ENCODE assay signal across 19 cellular contexts in the genomic region with DNA sequence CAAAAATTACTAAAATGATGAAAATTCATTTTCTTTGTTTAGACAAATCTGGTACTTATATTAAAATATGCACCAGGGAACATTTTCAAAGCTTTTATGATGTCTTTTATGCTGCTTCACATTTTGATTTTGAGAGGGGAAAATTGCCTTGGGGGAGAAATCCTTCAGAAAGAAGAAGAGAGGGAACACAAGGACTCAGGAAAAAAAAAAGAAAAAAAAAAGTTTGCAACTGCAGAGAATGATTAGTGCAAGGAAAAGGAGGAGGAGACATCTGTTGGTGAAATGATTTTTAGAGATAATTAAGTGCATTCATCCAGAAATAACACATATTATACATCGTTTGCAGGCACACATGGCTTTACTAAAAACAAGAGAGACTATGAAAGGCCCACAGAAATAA.
"Had no signal": no experiment of that assay in that cellular context is flagged by ENCODE, and none has a peak within 500 bp of the region (broad histone marks: within the 10 kb centered on the region; RNA-seq: fewer than 3 reads in every experiment).

No MANE protein-coding gene starts in this region.

- H3K4me3 ChIP-seq: body of pancreas, heart left ventricle, ovary, prostate gland, right atrium auricular region, spleen, thoracic aorta, vagina had no signal

- DNase-seq: activated CD4-positive, alpha-beta memory T cell treated with anti-CD3 and anti-CD28 coated beads for 36 hours; activated CD4-positive, alpha-beta T cell treated with anti-CD3 and anti-CD28 coated beads for 48 hours; activated naive CD4-positive, alpha-beta T cell treated with anti-CD3 and anti-CD28 coated beads for 36 hours; activated naive CD8-positive, alpha-beta T cell treated with anti-CD3 and anti-CD28 coated beads, Interleukin-2, amount 10 ng/mL, durations not matched to agents 7 days and 5 days; activated T-cell treated with anti-CD3 and anti-CD28 coated beads, Interleukin-2, amount 50 U/mL, for 48 hours; body of pancreas; heart left ventricle; left ventricle myocardium superior; midbrain; natural killer cell; ovary; spleen; stimulated activated CD4-positive, alpha-beta T cell treated with anti-CD3 and anti-CD28 coated beads, Interleukin-4, amount 100 ng/mL, for 24 hours; stimulated activated naive CD4-positive, alpha-beta T cell treated with Interleukin-2 at 50 U/mL for 16 hours had no signal

- H3K27ac ChIP-seq: body of pancreas, epithelial cell of prostate, heart left ventricle, ovary, prostate gland, right atrium auricular region, spleen, thoracic aorta, vagina had no signal

- H3K27me3 ChIP-seq: body of pancreas, heart left ventricle, ovary, right atrium auricular region, spleen, vagina had no signal

- H3K4me1 ChIP-seq: body of pancreas, heart left ventricle, prostate gland, right atrium auricular region, spleen, vagina had no signal

- ATAC-seq: body of pancreas, heart left ventricle, left ventricle myocardium superior, natural killer cell had no signal

- H3K36me3 ChIP-seq: heart left ventricle, ovary, prostate gland, right atrium auricular region, spleen, thoracic aorta, vagina had no signal

- H3K9me3 ChIP-seq: body of pancreas, heart left ventricle, ovary, prostate gland, right atrium auricular region, spleen, thoracic aorta, vagina had no signal
